8 cellular contexts compared by ENCODE assay signal in the genomic region with DNA sequence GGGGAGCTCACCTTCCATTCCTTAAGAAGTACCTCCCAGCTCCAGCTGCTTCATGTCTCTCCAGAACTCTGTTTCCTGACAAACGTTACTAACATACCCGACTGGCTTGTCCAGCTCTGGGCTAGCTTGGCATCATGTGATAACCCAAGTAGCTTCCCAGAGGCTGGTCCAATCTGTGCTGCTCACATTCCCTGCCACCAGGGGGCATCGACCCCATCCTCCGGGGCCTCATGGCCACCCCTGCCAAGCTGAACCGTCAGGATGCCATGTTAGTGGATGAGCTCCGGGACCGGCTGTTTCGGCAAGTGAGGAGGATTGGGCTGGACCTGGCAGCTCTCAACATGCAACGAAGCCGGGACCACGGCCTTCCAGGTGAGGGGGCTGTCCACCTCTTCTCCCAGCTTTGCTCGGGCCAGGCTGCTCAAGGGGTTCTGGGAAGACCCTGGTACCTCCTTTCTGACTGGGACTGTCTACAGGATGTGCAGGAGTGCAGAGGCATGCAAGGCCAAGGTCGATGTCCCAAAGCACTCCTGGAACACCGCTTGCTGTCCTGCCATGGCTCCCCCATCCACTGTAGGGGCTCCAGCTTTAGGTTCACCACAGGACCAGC. TPM values are rescaled to one million over a fixed set of nuclear protein-coding genes. Genes with fewer than 3 reads are reported as not detected.
DNase-seq lines count a peak whose midpoint lies in the region; ATAC-seq and TF ChIP-seq lines count a peak whose summit lies in the region.

No MANE protein-coding gene starts in this region.

- H3K27ac ChIP-seq in left lung, result no peak overlapping the region

- ATAC-seq in left lung, result peak; percentile 88

- H3K4me3 ChIP-seq in MG63, result no peak overlapping the region
- H3K4me3 ChIP-seq in astrocyte of the cerebellum (ENCODE audit: low read depth, low read length), result no peak overlapping the region
- no peak overlapping the region for H3K4me3 ChIP-seq in left lung

- H3K36me3 ChIP-seq in MG63 (no peaks in the 10 kb centered on the region), left lung (no peaks in the 10 kb centered on the region)

- H3K27me3 ChIP-seq in MG63 (peaks cover 22% of the 10 kb centered on the region; the same call in 1 of the 2 replicates), left lung (peaks cover 6 to 41% of the 10 kb centered on the region in 2 donors)

- in situ Hi-C loops in astrocyte of the cerebellum (cut with HindIII; ENCODE audit: low sequenced_read_pairs), result no loop called here

- peak; percentile 54 for DNase-seq in NCI-H2196 (lab: John Stamatoyannopoulos, UW; ENCODE audit: unreplicated experiment)
- DNase-seq in NCI-H2196 treated with DMSO at 0.1 percent for 48 hours (lab: John Stamatoyannopoulos, UW; ENCODE audit: unreplicated experiment), result no peak
- DNase-seq in MG63, result peak; percentile 71
- DNase-seq in T-helper 2 cell, result peak in 4 of 5 experiments; percentile 23 to 53 (median 40)
- no peak for DNase-seq in astrocyte of the cerebellum (ENCODE audit: low read depth)
- peak; percentile 51 to 82 for DNase-seq in left lung
- peak; percentile 4 to 37 for DNase-seq in stimulated activated CD8-positive, alpha-beta memory T cell treated with anti-CD3 and anti-CD28 coated beads, Interleukin-4, amount 100 ng/mL, for 4 hours (ENCODE audit: low read depth in 2 of 2, low spot score in 1 of 2)
- no peak for DNase-seq in NCI-H128 (lab: John Stamatoyannopoulos, UW; ENCODE audit: unreplicated experiment)

- no peaks in the 10 kb centered on the region for H3K4me1 ChIP-seq in left lung

- TF ChIP-seq CTCF in astrocyte of the cerebellum (IDR thresholded peaks at IDR 0.05; ENCODE audit: low read depth, low read length, missing control alignments) (peak; percentile 51), left lung (IDR thresholded peaks at IDR 0.05) (peak; percentile 35 to 68)

- intact Hi-C loops in left lung (cut with DNase I), result no loop called here

- H3K9me3 ChIP-seq in MG63 (no peaks in the 10 kb centered on the region), left lung (no peaks in the 10 kb centered on the region)

RNA-seq across cellular contexts. Expression of a gene that starts 7.6 kb away (rescaled TPM):
- total RNA-seq in MG63 (2014; rRNA removed; shearing (Covaris generic); ENCODE audit: low replicate concordance), result not detected in 2 replicates
- total RNA-seq in left lung, result not detected

RNA-seq across cellular contexts. Expression of a gene that starts 18.9 kb away (rescaled TPM):
- total RNA-seq in MG63 (2014; rRNA removed; shearing (Covaris generic); ENCODE audit: low replicate concordance), result 16.8 and 27.4 TPM in 2 replicates
- total RNA-seq in left lung, result 10 to 100 TPM; 16.4 to 19.4 TPM

RNA-seq across cellular contexts. Expression of a gene that starts 33.3 kb away (rescaled TPM):
- total RNA-seq in MG63 (2014; rRNA removed; shearing (Covaris generic); ENCODE audit: low replicate concordance), result not detected in 2 replicates
- total RNA-seq in left lung, result not detected

RNA-seq across cellular contexts. Expression of a gene that starts 38.3 kb away (rescaled TPM):
- not detected in 2 replicates for total RNA-seq in MG63 (2014; rRNA removed; shearing (Covaris generic); ENCODE audit: low replicate concordance)
- under 1 TPM in 1 of 2 donors, not detected in 1; 0.24 TPM for total RNA-seq in left lung

RNA-seq across cellular contexts. Expression of a gene that starts 51.9 kb away (rescaled TPM):
- total RNA-seq in MG63 (2014; rRNA removed; shearing (Covaris generic); ENCODE audit: low replicate concordance), result not detected in 2 replicates
- not detected for total RNA-seq in left lung

Comparison
In these comparisons a context has a peak if more than half of its experiments do, and no peak if none do; other contexts are left out.
1. DNase-seq: peak in NCI-H2196 (single experiment), MG63 (single experiment), T-helper 2 cell (4 of 5), left lung (2 of 2) and stimulated activated CD8-positive, alpha-beta memory T cell treated with anti-CD3 and anti-CD28 coated beads, Interleukin-4, amount 100 ng/mL, for 4 hours (2 of 2); none in NCI-H2196 treated with DMSO at 0.1 percent for 48 hours (single experiment), astrocyte of the cerebellum (single experiment) and NCI-H128 (single experiment).